19 cellular contexts compared by ENCODE assay signal in the genomic region with DNA sequence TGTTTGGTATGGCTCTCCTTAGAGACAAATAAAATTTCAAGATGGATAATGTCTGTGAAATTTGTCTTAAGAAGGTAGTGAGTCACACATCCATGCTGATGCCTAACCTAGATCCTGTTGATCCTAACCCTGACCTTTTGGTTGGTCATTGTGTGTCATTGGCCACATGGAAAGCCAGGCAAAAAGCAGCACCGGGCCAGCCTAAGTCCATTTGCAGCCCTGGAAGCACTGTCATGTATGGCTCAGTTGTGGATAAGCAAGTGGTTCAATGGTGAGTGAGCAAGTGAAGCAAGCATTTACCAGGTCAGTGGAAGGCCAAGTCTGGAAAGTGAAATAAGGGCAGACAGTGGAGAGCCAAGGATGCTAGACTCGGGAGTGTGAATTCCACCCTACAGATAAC.
"Had no signal": no experiment of that assay in that cellular context is flagged by ENCODE, and none has a peak within 500 bp of the region (broad histone marks: within the 10 kb centered on the region; RNA-seq: fewer than 3 reads in every experiment).

No MANE protein-coding gene starts in this region.

- H3K4me1 ChIP-seq: ascending aorta, lower lobe of right lung, neural progenitor cell, parathyroid adenoma, stomach, thyroid gland had no signal

- H3K9ac ChIP-seq: neural progenitor cell, parathyroid adenoma had no signal

- H3K27ac ChIP-seq: ascending aorta, cardiac muscle cell, lower lobe of right lung, neural progenitor cell, parathyroid adenoma, stomach, thyroid gland, WERI-Rb-1 had no signal

- H3K36me3 ChIP-seq: ascending aorta, cardiac muscle cell, lower lobe of right lung, neural progenitor cell, stomach, thyroid gland, WERI-Rb-1 had no signal

- FAIRE-seq: endometrium, urothelium cell line had no signal

- H3K36me3 Mint-ChIP-seq: neural progenitor cell had no signal

- ATAC-seq: activated CD8-positive, alpha-beta T cell treated with anti-CD3 and anti-CD28 coated beads for 36 hours; esophagus mucosa; lower lobe of right lung had no signal

- H3K4me3 Mint-ChIP-seq: activated CD8-positive, alpha-beta T cell treated with anti-CD3 and anti-CD28 coated beads for 36 hours; neural progenitor cell had no signal

- H3K27ac Mint-ChIP-seq: activated CD8-positive, alpha-beta T cell treated with anti-CD3 and anti-CD28 coated beads for 36 hours; neural progenitor cell had no signal

- H3K4me2 ChIP-seq: neural progenitor cell had no signal

- H3K9me3 ChIP-seq: ascending aorta, lower lobe of right lung, thyroid gland had no signal

- DNase-seq: activated CD4-positive, alpha-beta T cell treated with anti-CD3 and anti-CD28 coated beads for 4 hours; activated CD8-positive, alpha-beta memory T cell treated with anti-CD3 and anti-CD28 coated beads, Interleukin-2, amount 50 U/mL, for 4 hours; activated CD8-positive, alpha-beta T cell treated with anti-CD3 and anti-CD28 coated beads for 36 hours; hypothalamus; kidney glomerular epithelial cell; lower lobe of right lung; midbrain; stimulated activated CD4-positive, alpha-beta T cell treated with anti-CD3 and anti-CD28 coated beads, Interleukin-15, amount 100 ng/mL, for 24 hours; stimulated activated CD4-positive, alpha-beta T cell treated with anti-CD3 and anti-CD28 coated beads, Interleukin-4, amount 100 ng/mL, for 24 hours; stomach; thyroid gland; WERI-Rb-1 had no signal

- H3K4me3 ChIP-seq: ascending aorta, cardiac muscle cell, lower lobe of right lung, neural progenitor cell, stomach, thyroid gland had no signal

- H2AFZ ChIP-seq: neural progenitor cell, parathyroid adenoma had no signal

- H3K27me3 ChIP-seq: ascending aorta, cardiac muscle cell, neural progenitor cell, thyroid gland had no signal

- H3K9me3 Mint-ChIP-seq: activated CD8-positive, alpha-beta T cell treated with anti-CD3 and anti-CD28 coated beads for 36 hours; neural progenitor cell had no signal
